Comparison of ENCODE assay signal across 13 cellular contexts in the genomic region with DNA sequence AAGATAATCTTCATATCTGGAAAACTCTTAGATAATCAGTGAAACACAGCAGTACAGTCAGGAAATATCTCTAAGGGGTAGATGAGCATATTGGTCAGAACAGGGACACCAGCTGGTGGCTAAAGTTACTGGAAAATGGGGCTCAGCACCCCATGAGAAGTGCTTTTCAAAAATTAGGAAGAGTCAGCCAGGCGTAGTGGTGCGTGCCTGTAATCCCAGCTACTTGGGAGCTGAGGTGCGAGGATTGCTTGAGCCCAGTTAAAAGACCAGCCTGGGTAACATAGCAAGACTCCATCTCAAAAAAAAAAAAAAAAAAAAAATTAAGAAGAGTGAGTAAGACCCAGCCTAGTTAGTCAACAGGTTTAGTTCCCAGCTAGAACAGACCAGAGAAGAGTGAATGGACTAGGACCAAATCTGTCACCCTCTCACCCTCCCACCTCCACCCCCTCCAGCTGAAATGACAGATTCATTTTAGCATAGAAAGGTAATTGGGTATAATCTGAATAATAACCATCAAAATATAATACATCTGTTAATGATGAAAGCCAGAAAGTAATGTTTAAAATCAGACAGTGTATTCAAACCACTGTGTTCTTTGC.
DNase-seq lines count a peak whose midpoint lies in the region; ATAC-seq and TF ChIP-seq lines count a peak whose summit lies in the region.
"Had no signal": no experiment of that assay in that cellular context is flagged by ENCODE, and none has a peak within 500 bp of the region (broad histone marks: within the 10 kb centered on the region; RNA-seq: fewer than 3 reads in every experiment).

No MANE protein-coding gene starts in this region.

- no peak overlapping the region for H2BK15ac ChIP-seq in mesendoderm (replicated peaks; ENCODE audit: low read depth)

- H3K4me3 Mint-ChIP-seq in activated naive CD4-positive, alpha-beta T cell treated with anti-CD3 and anti-CD28 coated beads, Interleukin-2, amount 10 ng/mL, durations not matched to agents 7 days and 5 days = no peak overlapping the region

- TF ChIP-seq POLR2A in thyroid gland (IDR thresholded peaks at IDR 0.05) = no peak

- H3K27ac ChIP-seq in mesendoderm (ENCODE audit: low read depth, low read length) (no peak overlapping the region), thyroid gland (peak overlapping the region; percentile 86 to 94 (median 90))
- H3K27ac ChIP-seq: gastroesophageal sphincter had no signal

- H3K4me2 ChIP-seq in mesendoderm (ENCODE audit: low read length) = no peak overlapping the region

- no peaks in the 10 kb centered on the region for H3K79me2 ChIP-seq in mesendoderm (ENCODE audit: control insufficient read depth, insufficient read depth, low read length)

- no peaks in the 10 kb centered on the region for H3K36me3 ChIP-seq in mesendoderm (ENCODE audit: control insufficient read depth, insufficient read depth, low read length)
- H3K36me3 ChIP-seq in thyroid gland = no peaks in the 10 kb centered on the region
- H3K36me3 ChIP-seq: gastroesophageal sphincter had no signal

- no peak overlapping the region for H4K8ac ChIP-seq in mesendoderm (ENCODE audit: low read depth, low read length)

- no peaks in the 10 kb centered on the region for H3K9me3 ChIP-seq in thyroid gland
- H3K9me3 ChIP-seq: gastroesophageal sphincter had no signal

- CTCF ChIA-PET in activated naive CD4-positive, alpha-beta T cell treated with anti-CD3 and anti-CD28 coated beads, Interleukin-2, amount 10 ng/mL, durations not matched to agents 7 days and 5 days (lab: Charles Lee) = interaction anchor here (0.9 to 2.6 kb wide), 7 partner anchors 11 to 122 kb away, joined by 3 to 12 read pairs (median 4); no protein-coding TSS in a partner anchor

- H3K4ac ChIP-seq in mesendoderm (ENCODE audit: low read depth, low read length) = no peak overlapping the region

- no peaks in the 10 kb centered on the region for H3K27me3 ChIP-seq in mesendoderm (ENCODE audit: insufficient read depth, low read length, poor library complexity)
- H3K27me3 ChIP-seq in thyroid gland = no peaks in the 10 kb centered on the region
- H3K27me3 ChIP-seq: gastroesophageal sphincter had no signal

- peaks cover 51% of the 10 kb centered on the region for H3K36me3 Mint-ChIP-seq in activated naive CD4-positive, alpha-beta T cell treated with anti-CD3 and anti-CD28 coated beads, Interleukin-2, amount 10 ng/mL, durations not matched to agents 7 days and 5 days

- H3K56ac ChIP-seq in mesendoderm (ENCODE audit: low read length) = no peak overlapping the region

- no peak overlapping the region for H4K5ac ChIP-seq in mesendoderm (ENCODE audit: low read length)

- H3K4me3 ChIP-seq in mesendoderm (ENCODE audit: low read length) = no peak overlapping the region
- H3K4me3 ChIP-seq in thyroid gland (replicated peaks in 1 of 3) = no peak overlapping the region
- H3K4me3 ChIP-seq: gastroesophageal sphincter had no signal

- H3K18ac ChIP-seq in mesendoderm (ENCODE audit: low read length) = no peak overlapping the region

- no CpG with 5 or more reads among the region's 3 CpGs for WGBS in mesendoderm (ENCODE audit: extremely low coverage, insufficient coverage, low lambda C conversion rate)
- 77 to 91% methylated on average over 3 of the region's 3 CpGs for WGBS in thyroid gland, 2 donors

- H3K79me1 ChIP-seq in mesendoderm (ENCODE audit: low read length) = no peaks in the 10 kb centered on the region

- ATAC-seq in HG03095 (IDR thresholded peaks at IDR 0.05; ENCODE audit: unreplicated experiment) = no peak
- ATAC-seq: gastroesophageal sphincter had no signal

- no peaks in the 10 kb centered on the region for H3K27me3 Mint-ChIP-seq in activated naive CD4-positive, alpha-beta T cell treated with anti-CD3 and anti-CD28 coated beads, Interleukin-2, amount 10 ng/mL, durations not matched to agents 7 days and 5 days

- peak; percentile 71 for DNase-seq in stimulated activated naive CD4-positive, alpha-beta T cell treated with Interleukin-2 at 50 U/mL for 16 hours (lab: John Stamatoyannopoulos, UW)
- no peak for DNase-seq in stimulated activated naive CD4-positive, alpha-beta T cell (lab: John Stamatoyannopoulos, UW)
- DNase-seq in activated naive CD4-positive, alpha-beta T cell treated with anti-CD3 and anti-CD28 coated beads, Interleukin-2, amount 10 ng/mL, durations not matched to agents 7 days and 5 days = no peak
- peak; percentile 18 for DNase-seq in mesendoderm
- no peak for DNase-seq in thyroid gland
- no peak for DNase-seq in NK-92 treated with Interleukin-12 subunit alpha and Interleukin-12 subunit beta, amount 100 ng/mL, for 24 hours (lab: John Stamatoyannopoulos, UW)
- no peak for DNase-seq in NOMO-1 treated with DMSO at 0.1 percent for 48 hours (lab: John Stamatoyannopoulos, UW; ENCODE audit: unreplicated experiment)
- DNase-seq: amygdala, HCEC 1CT, kidney, NCI-H524 treated with DMSO at 0.1 percent for 48 hours had no signal

- H3K23ac ChIP-seq in mesendoderm (ENCODE audit: low read length) = no peak overlapping the region

- intact Hi-C loops in thyroid gland (cut with DNase I) = no loop called here

- H3K9me3 Mint-ChIP-seq in activated naive CD4-positive, alpha-beta T cell treated with anti-CD3 and anti-CD28 coated beads, Interleukin-2, amount 10 ng/mL, durations not matched to agents 7 days and 5 days = no peaks in the 10 kb centered on the region

- no peak overlapping the region for H2BK120ac ChIP-seq in mesendoderm (ENCODE audit: low read depth, low read length)

- H3K4me1 ChIP-seq in mesendoderm (ENCODE audit: control insufficient read depth, low read depth, low read length) (no peaks in the 10 kb centered on the region), thyroid gland (peaks cover 72 to 79% of the 10 kb centered on the region in 2 donors)

- H2BK5ac ChIP-seq in mesendoderm (ENCODE audit: low read length) = no peak overlapping the region

- H3K27ac Mint-ChIP-seq in activated naive CD4-positive, alpha-beta T cell treated with anti-CD3 and anti-CD28 coated beads, Interleukin-2, amount 10 ng/mL, durations not matched to agents 7 days and 5 days = peak overlapping the region; percentile 93

- H3K4me1 Mint-ChIP-seq in activated naive CD4-positive, alpha-beta T cell treated with anti-CD3 and anti-CD28 coated beads, Interleukin-2, amount 10 ng/mL, durations not matched to agents 7 days and 5 days = peaks cover 79% of the 10 kb centered on the region

- no peak for TF ChIP-seq CTCF in thyroid gland (IDR thresholded peaks at IDR 0.05)

- H3K9ac ChIP-seq in mesendoderm (ENCODE audit: low read length) = no peak overlapping the region

- no peak overlapping the region for H2AK5ac ChIP-seq in mesendoderm (ENCODE audit: low read length)

Comparison
In these comparisons a context has a peak if more than half of its experiments do, and no peak if none do; other contexts are left out.
1. DNase-seq: peak in stimulated activated naive CD4-positive, alpha-beta T cell treated with Interleukin-2 at 50 U/mL for 16 hours (single experiment) and mesendoderm (single experiment); none in stimulated activated naive CD4-positive, alpha-beta T cell (0 of 6), activated naive CD4-positive, alpha-beta T cell treated with anti-CD3 and anti-CD28 coated beads, Interleukin-2, amount 10 ng/mL, durations not matched to agents 7 days and 5 days (single experiment), thyroid gland (0 of 2), NK-92 treated with Interleukin-12 subunit alpha and Interleukin-12 subunit beta, amount 100 ng/mL, for 24 hours (single experiment) and NOMO-1 treated with DMSO at 0.1 percent for 48 hours (single experiment).